In the genomic region with DNA sequence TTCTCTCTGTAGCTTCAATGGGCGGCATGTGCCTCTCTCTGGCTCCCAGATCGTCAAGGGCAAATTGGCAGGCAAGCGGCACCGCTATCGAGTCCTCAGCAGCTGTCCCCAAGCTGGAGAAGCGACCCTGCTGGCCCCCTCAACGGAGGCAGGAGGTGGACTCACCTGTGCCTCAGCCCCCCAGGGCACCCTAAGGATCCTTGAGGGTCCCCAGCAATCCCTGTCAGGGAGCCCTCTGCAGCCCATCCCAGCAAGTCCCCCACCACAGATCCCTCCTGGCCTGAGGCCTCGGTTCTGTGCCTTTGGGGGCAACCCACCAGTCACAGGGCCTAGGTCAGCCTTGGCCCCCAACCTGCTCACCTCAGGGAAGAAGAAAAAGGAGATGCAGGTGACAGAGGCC, we compare ENCODE assay signal across 1 cellular context.
TF ChIP-seq lines count a peak whose summit lies in the region.

No MANE protein-coding gene starts in this region.

TF ChIP-seq in GM23338, 12 proteins besides CTCF, POLR2A, EP300 and RAD21:
- TF ChIP-seq NANOG (IDR thresholded peaks at IDR 0.05; ENCODE audit: borderline replicate concordance), result no peak
- TF ChIP-seq STAT1 (IDR thresholded peaks at IDR 0.05; ENCODE audit: unreplicated experiment), result no peak
- TF ChIP-seq EZH2phosphoT487 (IDR thresholded peaks at IDR 0.05; ENCODE audit: unreplicated experiment), result no peak
- TF ChIP-seq, protein P1, sequence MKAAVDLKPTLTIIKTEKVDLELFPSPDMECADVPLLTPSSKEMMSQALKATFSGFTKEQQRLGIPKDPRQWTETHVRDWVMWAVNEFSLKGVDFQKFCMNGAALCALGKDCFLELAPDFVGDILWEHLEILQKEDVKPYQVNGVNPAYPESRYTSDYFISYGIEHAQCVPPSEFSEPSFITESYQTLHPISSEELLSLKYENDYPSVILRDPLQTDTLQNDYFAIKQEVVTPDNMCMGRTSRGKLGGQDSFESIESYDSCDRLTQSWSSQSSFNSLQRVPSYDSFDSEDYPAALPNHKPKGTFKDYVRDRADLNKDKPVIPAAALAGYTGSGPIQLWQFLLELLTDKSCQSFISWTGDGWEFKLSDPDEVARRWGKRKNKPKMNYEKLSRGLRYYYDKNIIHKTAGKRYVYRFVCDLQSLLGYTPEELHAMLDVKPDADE (IDR thresholded peaks at IDR 0.05), result no peak
- TF ChIP-seq, protein P2, sequence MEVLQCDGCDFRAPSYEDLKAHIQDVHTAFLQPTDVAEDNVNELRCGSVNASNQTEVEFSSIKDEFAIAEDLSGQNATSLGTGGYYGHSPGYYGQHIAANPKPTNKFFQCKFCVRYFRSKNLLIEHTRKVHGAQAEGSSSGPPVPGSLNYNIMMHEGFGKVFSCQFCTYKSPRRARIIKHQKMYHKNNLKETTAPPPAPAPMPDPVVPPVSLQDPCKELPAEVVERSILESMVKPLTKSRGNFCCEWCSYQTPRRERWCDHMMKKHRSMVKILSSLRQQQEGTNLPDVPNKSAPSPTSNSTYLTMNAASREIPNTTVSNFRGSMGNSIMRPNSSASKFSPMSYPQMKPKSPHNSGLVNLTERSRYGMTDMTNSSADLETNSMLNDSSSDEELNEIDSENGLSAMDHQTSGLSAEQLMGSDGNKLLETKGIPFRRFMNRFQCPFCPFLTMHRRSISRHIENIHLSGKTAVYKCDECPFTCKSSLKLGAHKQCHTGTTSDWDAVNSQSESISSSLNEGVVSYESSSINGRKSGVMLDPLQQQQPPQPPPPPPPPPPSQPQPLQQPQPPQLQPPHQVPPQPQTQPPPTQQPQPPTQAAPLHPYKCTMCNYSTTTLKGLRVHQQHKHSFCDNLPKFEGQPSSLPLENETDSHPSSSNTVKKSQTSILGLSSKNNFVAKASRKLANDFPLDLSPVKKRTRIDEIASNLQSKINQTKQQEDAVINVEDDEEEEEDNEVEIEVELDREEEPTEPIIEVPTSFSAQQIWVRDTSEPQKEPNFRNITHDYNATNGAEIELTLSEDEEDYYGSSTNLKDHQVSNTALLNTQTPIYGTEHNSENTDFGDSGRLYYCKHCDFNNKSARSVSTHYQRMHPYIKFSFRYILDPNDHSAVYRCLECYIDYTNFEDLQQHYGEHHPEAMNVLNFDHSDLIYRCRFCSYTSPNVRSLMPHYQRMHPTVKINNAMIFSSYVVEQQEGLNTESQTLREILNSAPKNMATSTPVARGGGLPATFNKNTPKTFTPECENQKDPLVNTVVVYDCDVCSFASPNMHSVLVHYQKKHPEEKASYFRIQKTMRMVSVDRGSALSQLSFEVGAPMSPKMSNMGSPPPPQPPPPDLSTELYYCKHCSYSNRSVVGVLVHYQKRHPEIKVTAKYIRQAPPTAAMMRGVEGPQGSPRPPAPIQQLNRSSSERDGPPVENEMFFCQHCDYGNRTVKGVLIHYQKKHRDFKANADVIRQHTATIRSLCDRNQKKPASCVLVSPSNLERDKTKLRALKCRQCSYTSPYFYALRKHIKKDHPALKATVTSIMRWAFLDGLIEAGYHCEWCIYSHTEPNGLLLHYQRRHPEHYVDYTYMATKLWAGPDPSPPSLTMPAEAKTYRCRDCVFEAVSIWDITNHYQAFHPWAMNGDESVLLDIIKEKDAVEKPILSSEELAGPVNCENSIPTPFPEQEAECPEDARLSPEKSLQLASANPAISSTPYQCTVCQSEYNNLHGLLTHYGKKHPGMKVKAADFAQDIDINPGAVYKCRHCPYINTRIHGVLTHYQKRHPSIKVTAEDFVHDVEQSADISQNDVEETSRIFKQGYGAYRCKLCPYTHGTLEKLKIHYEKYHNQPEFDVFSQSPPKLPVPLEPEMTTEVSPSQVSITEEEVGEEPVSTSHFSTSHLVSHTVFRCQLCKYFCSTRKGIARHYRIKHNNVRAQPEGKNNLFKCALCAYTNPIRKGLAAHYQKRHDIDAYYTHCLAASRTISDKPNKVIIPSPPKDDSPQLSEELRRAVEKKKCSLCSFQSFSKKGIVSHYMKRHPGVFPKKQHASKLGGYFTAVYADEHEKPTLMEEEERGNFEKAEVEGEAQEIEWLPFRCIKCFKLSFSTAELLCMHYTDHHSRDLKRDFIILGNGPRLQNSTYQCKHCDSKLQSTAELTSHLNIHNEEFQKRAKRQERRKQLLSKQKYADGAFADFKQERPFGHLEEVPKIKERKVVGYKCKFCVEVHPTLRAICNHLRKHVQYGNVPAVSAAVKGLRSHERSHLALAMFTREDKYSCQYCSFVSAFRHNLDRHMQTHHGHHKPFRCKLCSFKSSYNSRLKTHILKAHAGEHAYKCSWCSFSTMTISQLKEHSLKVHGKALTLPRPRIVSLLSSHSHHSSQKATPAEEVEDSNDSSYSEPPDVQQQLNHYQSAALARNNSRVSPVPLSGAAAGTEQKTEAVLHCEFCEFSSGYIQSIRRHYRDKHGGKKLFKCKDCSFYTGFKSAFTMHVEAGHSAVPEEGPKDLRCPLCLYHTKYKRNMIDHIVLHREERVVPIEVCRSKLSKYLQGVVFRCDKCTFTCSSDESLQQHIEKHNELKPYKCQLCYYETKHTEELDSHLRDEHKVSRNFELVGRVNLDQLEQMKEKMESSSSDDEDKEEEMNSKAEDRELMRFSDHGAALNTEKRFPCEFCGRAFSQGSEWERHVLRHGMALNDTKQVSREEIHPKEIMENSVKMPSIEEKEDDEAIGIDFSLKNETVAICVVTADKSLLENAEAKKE (CRISPR knock-in tag; IDR thresholded peaks at IDR 0.05), result no peak
- TF ChIP-seq ZNF114 (CRISPR knock-in tag; IDR thresholded peaks at IDR 0.05), result no peak
- no peak for TF ChIP-seq ZNF331 (CRISPR knock-in tag; IDR thresholded peaks at IDR 0.05; ENCODE audit: low read depth)
- TF ChIP-seq POLR2AphosphoS5 (IDR thresholded peaks at IDR 0.05; ENCODE audit: low read depth), result no peak
- TF ChIP-seq EZH2 (IDR thresholded peaks at IDR 0.05; ENCODE audit: low read depth, unreplicated experiment), result no peak
- no peak for TF ChIP-seq CREB1 (CRISPR knock-in tag; IDR thresholded peaks at IDR 0.05; ENCODE audit: low read depth)
- TF ChIP-seq, protein P3, sequence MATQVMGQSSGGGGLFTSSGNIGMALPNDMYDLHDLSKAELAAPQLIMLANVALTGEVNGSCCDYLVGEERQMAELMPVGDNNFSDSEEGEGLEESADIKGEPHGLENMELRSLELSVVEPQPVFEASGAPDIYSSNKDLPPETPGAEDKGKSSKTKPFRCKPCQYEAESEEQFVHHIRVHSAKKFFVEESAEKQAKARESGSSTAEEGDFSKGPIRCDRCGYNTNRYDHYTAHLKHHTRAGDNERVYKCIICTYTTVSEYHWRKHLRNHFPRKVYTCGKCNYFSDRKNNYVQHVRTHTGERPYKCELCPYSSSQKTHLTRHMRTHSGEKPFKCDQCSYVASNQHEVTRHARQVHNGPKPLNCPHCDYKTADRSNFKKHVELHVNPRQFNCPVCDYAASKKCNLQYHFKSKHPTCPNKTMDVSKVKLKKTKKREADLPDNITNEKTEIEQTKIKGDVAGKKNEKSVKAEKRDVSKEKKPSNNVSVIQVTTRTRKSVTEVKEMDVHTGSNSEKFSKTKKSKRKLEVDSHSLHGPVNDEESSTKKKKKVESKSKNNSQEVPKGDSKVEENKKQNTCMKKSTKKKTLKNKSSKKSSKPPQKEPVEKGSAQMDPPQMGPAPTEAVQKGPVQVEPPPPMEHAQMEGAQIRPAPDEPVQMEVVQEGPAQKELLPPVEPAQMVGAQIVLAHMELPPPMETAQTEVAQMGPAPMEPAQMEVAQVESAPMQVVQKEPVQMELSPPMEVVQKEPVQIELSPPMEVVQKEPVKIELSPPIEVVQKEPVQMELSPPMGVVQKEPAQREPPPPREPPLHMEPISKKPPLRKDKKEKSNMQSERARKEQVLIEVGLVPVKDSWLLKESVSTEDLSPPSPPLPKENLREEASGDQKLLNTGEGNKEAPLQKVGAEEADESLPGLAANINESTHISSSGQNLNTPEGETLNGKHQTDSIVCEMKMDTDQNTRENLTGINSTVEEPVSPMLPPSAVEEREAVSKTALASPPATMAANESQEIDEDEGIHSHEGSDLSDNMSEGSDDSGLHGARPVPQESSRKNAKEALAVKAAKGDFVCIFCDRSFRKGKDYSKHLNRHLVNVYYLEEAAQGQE (IDR thresholded peaks at IDR 0.05; ENCODE audit: unreplicated experiment), result no peak
- TF ChIP-seq JUNB (IDR thresholded peaks at IDR 0.05; ENCODE audit: unreplicated experiment), result no peak
